In genomic region chr17:5943991-5944390, GRCh38 we compare ENCODE assay signal across 20 cellular contexts.
"Had no signal": no experiment of that assay in that cellular context is flagged by ENCODE, and none has a peak within 500 bp of the region (broad histone marks: within the 10 kb centered on the region; RNA-seq: fewer than 3 reads in every experiment).

No MANE protein-coding gene starts in this region.

- H3K9me3 ChIP-seq: esophagus muscularis mucosa, gastrocnemius medialis, heart right ventricle, mucosa of descending colon, neutrophil, psoas muscle, tibial artery had no signal

- H3K27ac ChIP-seq: epithelial cell of prostate, esophagus muscularis mucosa, gastrocnemius medialis, heart right ventricle, neutrophil, psoas muscle, spleen, tibial artery had no signal

- H3K27me3 ChIP-seq: gastrocnemius medialis, neutrophil had no signal

- ATAC-seq: effector memory CD8-positive, alpha-beta T cell; gastrocnemius medialis; heart right ventricle; mucosa of descending colon; naive thymus-derived CD8-positive, alpha-beta T cell; psoas muscle; sciatic nerve; stimulated activated memory B cell treated with anti-CD40 and anti-IgM and Interleukin-4, amounts not matched to agents 10 μg/mL and 1 μg/mL and 100 μg/mL, for 72 hours had no signal

- H3K4me3 ChIP-seq: esophagus muscularis mucosa, gastrocnemius medialis, heart right ventricle, mucosa of descending colon, psoas muscle, spleen, tibial artery had no signal

- DNase-seq: effector memory CD8-positive, alpha-beta T cell; gastrocnemius medialis; heart right ventricle; hypothalamus; kidney glomerular epithelial cell; mammary epithelial cell; mucosa of descending colon; naive thymus-derived CD8-positive, alpha-beta T cell; psoas muscle; retina; spleen; stimulated activated CD4-positive, alpha-beta T cell treated with anti-CD3 and anti-CD28 coated beads, Interleukin-15, amount 100 ng/mL, for 24 hours; stimulated activated CD4-positive, alpha-beta T cell treated with anti-CD3 and anti-CD28 coated beads, Interleukin-1b, Interleukin-23, amount 100 ng/mL, for 48 hours; stimulated activated CD4-positive, alpha-beta T cell treated with anti-CD3 and anti-CD28 coated beads, Interleukin-4, amount 100 ng/mL, for 24 hours; tibial artery had no signal

- H3K4me1 ChIP-seq: esophagus muscularis mucosa, gastrocnemius medialis, heart right ventricle, psoas muscle, spleen, tibial artery had no signal

- H3K36me3 ChIP-seq: esophagus muscularis mucosa, gastrocnemius medialis, heart right ventricle, neutrophil, spleen, tibial artery had no signal
